13 cellular contexts compared by ENCODE assay signal in genomic region chr17:50205111-50205821, GRCh38. TPM values are rescaled to one million over a fixed set of nuclear protein-coding genes. Genes with fewer than 3 reads are reported as not detected.
DNase-seq lines count a peak whose midpoint lies in the region; ATAC-seq, FAIRE-seq and TF ChIP-seq lines count a peak whose summit lies in the region.
"Had no signal": no experiment of that assay in that cellular context is flagged by ENCODE, and none has a peak within 500 bp of the region (broad histone marks: within the 10 kb centered on the region; RNA-seq: fewer than 3 reads in every experiment).

No MANE protein-coding gene starts in this region.

- H3K9ac ChIP-seq in H1 (replicated peaks in 1 of 4; ENCODE audit: extremely low read depth in 1 of 4, low read depth in 3 of 4, low read length in 3 of 4) (no peak overlapping the region), mucosa of rectum (ENCODE audit: low read depth in 1 of 2, low read length in 2 of 2) (no peak overlapping the region)
- H3K9ac ChIP-seq: KMS-11 had no signal

- CTCF ChIA-PET in H1 (lab: Charles Lee; ENCODE audit: partially characterized antibody) = interaction anchor here (0.8 to 24.4 kb wide), 10 partner anchors 9 to 156 kb away, joined by 3 to 1349 read pairs (median 4); partner anchors contain the start of gene TMEM92
- CTCF ChIA-PET in A673 (lab: Charles Lee) = interaction anchor here (0.5 to 2.0 kb wide), 3 partner anchors 13 to 93 kb away, joined by 3 to 7 read pairs (median 5); no protein-coding TSS in a partner anchor

- peak overlapping the region; percentile 100 for H3K27ac Mint-ChIP-seq in HFFc6
- no peak overlapping the region for H3K27ac Mint-ChIP-seq in activated T-cell treated with anti-CD3 and anti-CD28 coated beads, Interleukin-2, amount 50 U/mL, for 72 hours
- H3K27ac Mint-ChIP-seq: activated CD8-positive, alpha-beta T cell treated with anti-CD3 and anti-CD28 coated beads for 36 hours; activated naive CD4-positive, alpha-beta T cell treated with anti-CD3 and anti-CD28 coated beads, Interleukin-2, amount 50 U/mL, for 24 hours; T-helper 17 cell had no signal

- BruUV-seq in A673 (replicated peaks; lab: Mats Ljungman, UMichigan) = no TSS peak

- H3K4ac ChIP-seq in H1 (replicated peaks; ENCODE audit: insufficient read length, low read depth, low read length) = no peak overlapping the region

- POLR2A ChIA-PET in H1 (lab: Charles Lee; ENCODE audit: partially characterized antibody) = interaction anchor here (0.7 to 1.7 kb wide), 4 partner anchors 15 to 144 kb away, joined by 3 to 5 read pairs (median 4); partner anchors contain the start of gene SGCA
- POLR2A ChIA-PET in A673 (lab: Charles Lee; ENCODE audit: low non-redundant PET) = interaction anchor here (0.8 kb wide), 1 partner anchor 44 kb away, joined by 3 read pairs; no protein-coding TSS in a partner anchor

- peaks cover 87% of the 10 kb centered on the region for H3K4me1 Mint-ChIP-seq in HFFc6 (ENCODE audit: low read depth)
- H3K4me1 Mint-ChIP-seq in activated T-cell treated with anti-CD3 and anti-CD28 coated beads, Interleukin-2, amount 50 U/mL, for 72 hours (ENCODE audit: low read depth) = peaks cover 12% of the 10 kb centered on the region

- TF ChIP-seq POLR2A in H1 (IDR thresholded peaks at IDR 0.05; ENCODE audit: control extremely low read depth in 1 of 2, low read depth in 2 of 2, low read length in 2 of 2) = no peak
- no peak for TF ChIP-seq POLR2A in suprapubic skin (IDR thresholded peaks at IDR 0.05)

- intact Hi-C loops in A673 (cut with micrococcal nuclease; ENCODE audit: unreplicated experiment) = no loop called here

- no peak overlapping the region for H2BK20ac ChIP-seq in H1 (ENCODE audit: low read length)

- H3K4me3 ChIP-seq in H1 (ENCODE audit: extremely low read depth in 1 of 4, insufficient read depth in 2 of 4, low read depth in 3 of 4, low read length in 4 of 4) (no peak overlapping the region), mucosa of rectum (ENCODE audit: low read length in 2 of 2) (no peak overlapping the region), suprapubic skin (no peak overlapping the region), A673 (ENCODE audit: low read depth, low read length, poor library complexity, severe bottlenecking) (no peak overlapping the region)

- peak overlapping the region; percentile 48; the same call in 1 of the 2 replicates for H3K18ac ChIP-seq in H1 (ENCODE audit: extremely low read depth, low read length)

- H3K9me3 ChIP-seq in H1 (ENCODE audit: insufficient read depth in 2 of 2, low read depth in 1 of 2, low read length in 1 of 2) (no peaks in the 10 kb centered on the region), mucosa of rectum (ENCODE audit: control insufficient read depth in 2 of 2, low read length in 2 of 2) (no peaks in the 10 kb centered on the region), suprapubic skin (no peaks in the 10 kb centered on the region), A673 (ENCODE audit: low read depth, low read length, poor library complexity, severe bottlenecking) (no peaks in the 10 kb centered on the region)

- TF ChIP-seq EP300 in H1 (IDR thresholded peaks at IDR 0.05; ENCODE audit: borderline replicate concordance in 1 of 2, low read depth in 2 of 2, low read length in 2 of 2) = no peak
- TF ChIP-seq EP300 in suprapubic skin (IDR thresholded peaks at IDR 0.05) = no peak

- H2BK15ac ChIP-seq in H1 (ENCODE audit: low read length) = peak overlapping the region; percentile 61; the same call in 1 of the 2 replicates

- peaks cover 0 to 29% (median 15%) of the 10 kb centered on the region in 4 experiments; a peak in 5 of 7 replicates for H3K27me3 ChIP-seq in H1 (replicated peaks in 1 of 4; ENCODE audit: control insufficient read depth in 3 of 4, extremely low read depth in 1 of 4, insufficient read depth in 3 of 4, low read length in 3 of 4)
- H3K27me3 ChIP-seq in mucosa of rectum (ENCODE audit: control insufficient read depth in 2 of 2, insufficient read depth in 2 of 2, low read length in 2 of 2) = peaks cover 11 to 41% of the 10 kb centered on the region in 2 donors
- peaks cover 32% of the 10 kb centered on the region for H3K27me3 ChIP-seq in suprapubic skin
- peaks cover 19% of the 10 kb centered on the region for H3K27me3 ChIP-seq in A673 (replicated peaks; ENCODE audit: insufficient read depth, low read depth, low read length, poor library complexity)

- H3K4me2 ChIP-seq in H1 (ENCODE audit: insufficient read depth in 1 of 2, low read depth in 2 of 2, low read length in 2 of 2) = no peak overlapping the region
- H3K4me2 ChIP-seq: KMS-11 had no signal

- H3K36me3 ChIP-seq in H1 (ENCODE audit: control insufficient read depth in 2 of 4, insufficient read depth in 4 of 4, low read length in 3 of 4) (no peaks in the 10 kb centered on the region), mucosa of rectum (ENCODE audit: control insufficient read depth in 2 of 2, insufficient read depth in 2 of 2, low read length in 2 of 2) (no peaks in the 10 kb centered on the region), suprapubic skin (no peaks in the 10 kb centered on the region), A673 (ENCODE audit: insufficient read depth, low read length, poor library complexity, severe bottlenecking) (no peaks in the 10 kb centered on the region)

- no peak overlapping the region for H2BK120ac ChIP-seq in H1 (replicated peaks; ENCODE audit: low read depth, low read length)

- no peak for ATAC-seq in activated T-cell treated with anti-CD3 and anti-CD28 coated beads, Interleukin-2, amount 50 U/mL, for 72 hours (replicated peaks in 1 of 2)
- ATAC-seq in HG03097 (IDR thresholded peaks at IDR 0.05; ENCODE audit: low FRiP score, unreplicated experiment) = no peak
- ATAC-seq: activated CD8-positive, alpha-beta T cell treated with anti-CD3 and anti-CD28 coated beads for 36 hours; T-helper 17 cell had no signal

- TF ChIP-seq RAD21 in H1 (IDR thresholded peaks at IDR 0.05 in 1 of 2, conservative IDR thresholded peaks at IDR 0.05 in 1 of 2; ENCODE audit: low read depth in 2 of 2, low read length in 2 of 2) = no peak

- H3K27ac ChIP-seq in H1 (ENCODE audit: low read depth, low read length) = no peak overlapping the region
- peak overlapping the region; percentile 32 to 35 for H3K27ac ChIP-seq in mucosa of rectum (ENCODE audit: low read depth in 2 of 2, low read length in 2 of 2)
- H3K27ac ChIP-seq in suprapubic skin = peak overlapping the region; percentile 75
- H3K27ac ChIP-seq in A673 (ENCODE audit: low read depth, low read length, poor library complexity, severe bottlenecking) = no peak overlapping the region
- H3K27ac ChIP-seq: KMS-11 had no signal

- no peak overlapping the region for H3K23ac ChIP-seq in H1 (ENCODE audit: insufficient read length)

- 0 out of 2 replicates have a peak overlapping the region, but pooled peaks have one; percentile 12 for H2BK5ac ChIP-seq in H1 (ENCODE audit: low read depth, low read length)

- no peak overlapping the region for H2AK5ac ChIP-seq in H1 (ENCODE audit: low read depth, low read length)

- H3K56ac ChIP-seq in H1 (replicated peaks; ENCODE audit: insufficient read length, low read depth, low read length) = no peak overlapping the region

- no peak overlapping the region for H3K14ac ChIP-seq in H1 (ENCODE audit: insufficient read length)

- TF ChIP-seq CTCF in HFFc6 (IDR thresholded peaks at IDR 0.05) (no peak), H1 (IDR thresholded peaks at IDR 0.05; ENCODE audit: control extremely low read depth in 1 of 3, insufficient read depth in 1 of 3, low read depth in 1 of 3, low read length in 3 of 3) (no peak), suprapubic skin (IDR thresholded peaks at IDR 0.05) (no peak), A673 (conservative IDR thresholded peaks at IDR 0.05; ENCODE audit: low read depth, low read length) (no peak)

- peaks cover 13% of the 10 kb centered on the region for H3K36me3 Mint-ChIP-seq in HFFc6 (ENCODE audit: low read depth)
- no peaks in the 10 kb centered on the region for H3K36me3 Mint-ChIP-seq in activated T-cell treated with anti-CD3 and anti-CD28 coated beads, Interleukin-2, amount 50 U/mL, for 72 hours (ENCODE audit: insufficient read depth in 2 of 2)
- H3K36me3 Mint-ChIP-seq: activated naive CD4-positive, alpha-beta T cell treated with anti-CD3 and anti-CD28 coated beads, Interleukin-2, amount 50 U/mL, for 24 hours had no signal

- 83% methylated on average over 9 of the region's 9 CpGs; no CpG with 5 or more reads in 1 of the 2 experiments for WGBS in H1 (ENCODE audit: extremely low coverage in 1 of 2, insufficient coverage in 1 of 2, insufficient read length in 1 of 2, insufficient replicate concordance in 2 of 2, low coverage in 1 of 2, low lambda C conversion rate in 2 of 2, missing lambda C conversion rate in 1 of 2), 2 experiments
- 50% methylated on average over 9 of the region's 9 CpGs for WGBS in suprapubic skin

- DNase-seq in HFFc6 (peak; percentile 56), H1 (ENCODE audit: low read depth in 1 of 2, low spot score in 2 of 2) (peak in 1 of 2 experiments; percentile 41), suprapubic skin (ENCODE audit: low spot score in 2 of 2) (no peak), NCI-H128 (lab: John Stamatoyannopoulos, UW; ENCODE audit: unreplicated experiment) (no peak), A673 (ENCODE audit: low spot score) (no peak)
- no peak for DNase-seq in activated T-cell treated with anti-CD3 and anti-CD28 coated beads, Interleukin-2, amount 50 U/mL, for 72 hours
- DNase-seq: activated CD8-positive, alpha-beta T cell treated with anti-CD3 and anti-CD28 coated beads for 36 hours; NCI-H2029; T-helper 17 cell had no signal

- no peak overlapping the region for H2AFZ ChIP-seq in H1 (ENCODE audit: low read length)

- peaks cover 10% of the 10 kb centered on the region for H3K9me3 Mint-ChIP-seq in HFFc6
- H3K9me3 Mint-ChIP-seq in activated T-cell treated with anti-CD3 and anti-CD28 coated beads, Interleukin-2, amount 50 U/mL, for 72 hours = no peaks in the 10 kb centered on the region
- H3K9me3 Mint-ChIP-seq: activated CD8-positive, alpha-beta T cell treated with anti-CD3 and anti-CD28 coated beads for 36 hours; activated naive CD4-positive, alpha-beta T cell treated with anti-CD3 and anti-CD28 coated beads, Interleukin-2, amount 50 U/mL, for 24 hours had no signal

- 0 out of 2 replicates have a peak overlapping the region, but pooled peaks have one; percentile 77 for H2BK12ac ChIP-seq in H1 (ENCODE audit: low read depth, low read length)

- H3K23me2 ChIP-seq in H1 (ENCODE audit: low read depth, low read length) = peaks cover 6% of the 10 kb centered on the region; the same call in 1 of the 2 replicates

- no peaks in the 10 kb centered on the region for H4K20me1 ChIP-seq in H1 (replicated peaks in 1 of 2; ENCODE audit: control insufficient read depth in 1 of 2, insufficient read depth in 2 of 2, low read length in 2 of 2)

- H4K5ac ChIP-seq in H1 (ENCODE audit: insufficient read length, low read depth, low read length) = no peak overlapping the region

- peak overlapping the region; percentile 38 for H4K91ac ChIP-seq in H1 (replicated peaks; ENCODE audit: insufficient read length, low read length)

- H3K79me2 ChIP-seq in H1 (ENCODE audit: control insufficient read depth in 1 of 2, insufficient read depth in 2 of 2, low read length in 2 of 2) = no peaks in the 10 kb centered on the region

- no peaks in the 10 kb centered on the region for H3K79me1 ChIP-seq in H1 (ENCODE audit: low read depth, low read length)

- no peak for FAIRE-seq in H1 (lab: Jason Lieb, UNC)

- peak overlapping the region; percentile 82 for H3K4me3 Mint-ChIP-seq in HFFc6
- no peak overlapping the region for H3K4me3 Mint-ChIP-seq in activated T-cell treated with anti-CD3 and anti-CD28 coated beads, Interleukin-2, amount 50 U/mL, for 72 hours
- H3K4me3 Mint-ChIP-seq: activated CD8-positive, alpha-beta T cell treated with anti-CD3 and anti-CD28 coated beads for 36 hours; activated naive CD4-positive, alpha-beta T cell treated with anti-CD3 and anti-CD28 coated beads, Interleukin-2, amount 50 U/mL, for 24 hours; T-helper 17 cell had no signal

- H3K4me1 ChIP-seq in H1 (replicated peaks in 1 of 4; ENCODE audit: control insufficient read depth in 3 of 4, insufficient read depth in 4 of 4, low read length in 3 of 4) = peaks cover 15 to 30% (median 23%) of the 10 kb centered on the region in 4 experiments
- peaks cover 8 to 13% of the 10 kb centered on the region in 2 donors for H3K4me1 ChIP-seq in mucosa of rectum (ENCODE audit: control insufficient read depth in 2 of 2, insufficient read depth in 2 of 2, low read length in 2 of 2)
- peaks cover 66% of the 10 kb centered on the region for H3K4me1 ChIP-seq in suprapubic skin
- H3K4me1 ChIP-seq in A673 (ENCODE audit: insufficient read depth, low read length, poor library complexity, severe bottlenecking) = peaks cover 24% of the 10 kb centered on the region

- H4K8ac ChIP-seq in H1 (ENCODE audit: extremely low read depth, insufficient read depth, low read length) = no peak overlapping the region

- H3K27me3 Mint-ChIP-seq in HFFc6 (ENCODE audit: insufficient read depth) = peaks cover 17% of the 10 kb centered on the region
- peaks cover 71% of the 10 kb centered on the region for H3K27me3 Mint-ChIP-seq in activated T-cell treated with anti-CD3 and anti-CD28 coated beads, Interleukin-2, amount 50 U/mL, for 72 hours (ENCODE audit: low read depth)

RNA-seq across cellular contexts. Expression of gene COL1A1, which starts 3.8 kb away (rescaled TPM):
- total RNA-seq in HFFc6 (2021; fragmentation: NEBNext Ultra II Directional; extraction: Animal tissue kit (Norgen Biotek cat#: 25700)) = 1,000 to 10,000 TPM; 4,948 to 7,804 (median 5,240) TPM
- total RNA-seq in H1 (2021; fragmentation: NEBNext Ultra II Directional; extraction: Animal tissue kit (Norgen Biotek cat#: 25700)) = 80.4 and 88.1 TPM in 2 replicates
- 14.1 and 27.3 TPM in 2 replicates for polyA plus RNA-seq in H1 (2011; rRNA removed)
- 9.3 TPM for polyA plus RNA-seq in H1 (2011; cell fraction: cytosol; rRNA removed)
- 112 TPM for polyA plus RNA-seq in H1 (2011; cell fraction: nucleus; rRNA removed)
- polyA plus RNA-seq in H1 (2012, experiment 1 of 2) = 59.0 to 109 TPM (median 93.2 TPM) in 4 replicates
- 56.3 TPM for polyA plus RNA-seq in H1 (2012, experiment 2 of 2)
- polyA plus RNA-seq in H1 (2013, experiment 1 of 2) = 109 TPM
- polyA plus RNA-seq in H1 (2013, experiment 2 of 2) = 85.3 TPM
- polyA minus RNA-seq in H1 (2011; rRNA and poly(A)+ RNA removed) = 50.2 and 51.4 TPM in 2 replicates
- 33.6 TPM for polyA minus RNA-seq in H1 (2011; cell fraction: cytosol; rRNA and poly(A)+ RNA removed)
- polyA minus RNA-seq in H1 (2011; cell fraction: nucleus; rRNA and poly(A)+ RNA removed) = 122 TPM
- total RNA-seq in suprapubic skin (10 to 100 TPM; 19.2 to 56.8 (median 33.1) TPM), A673 (2021) (24.6 and 44.7 TPM in 2 replicates)
- total RNA-seq in activated T-cell treated with anti-CD3 and anti-CD28 coated beads, Interleukin-2, amount 50 U/mL, for 72 hours = 10 to 100 TPM in 1 of 2 donors, 1 to 10 TPM in 1; 9.8 to 10.3 TPM

RNA-seq across cellular contexts. Expression of gene SGCA, which starts 39.5 kb away (rescaled TPM):
- total RNA-seq in HFFc6 (2021; fragmentation: NEBNext Ultra II Directional; extraction: Animal tissue kit (Norgen Biotek cat#: 25700)) = under 1 TPM; 0.28 to 0.91 (median 0.76) TPM
- not detected in 2 replicates for total RNA-seq in H1 (2021; fragmentation: NEBNext Ultra II Directional; extraction: Animal tissue kit (Norgen Biotek cat#: 25700))
- polyA plus RNA-seq in H1 (2011; rRNA removed) = 0.12 and 0.36 TPM in 2 replicates
- polyA plus RNA-seq in H1 (2011; cell fraction: cytosol; rRNA removed) = 0.18 TPM
- 0.27 TPM for polyA plus RNA-seq in H1 (2011; cell fraction: nucleus; rRNA removed)
- 0.31 to 0.65 TPM in 2 of 4 replicates, not detected in the others for polyA plus RNA-seq in H1 (2012, experiment 1 of 2)
- polyA plus RNA-seq in H1 (2012, experiment 2 of 2) = 0.43 TPM
- polyA plus RNA-seq in H1 (2013, experiment 1 of 2) = 0.36 TPM
- polyA plus RNA-seq in H1 (2013, experiment 2 of 2) = 0.33 TPM
- polyA minus RNA-seq in H1 (2011; rRNA and poly(A)+ RNA removed) = not detected in 2 replicates
- polyA minus RNA-seq in H1 (2011; cell fraction: cytosol; rRNA and poly(A)+ RNA removed) = not detected
- polyA minus RNA-seq in H1 (2011; cell fraction: nucleus; rRNA and poly(A)+ RNA removed) = not detected
- total RNA-seq in suprapubic skin (1 to 10 TPM; 2.1 to 5.8 (median 4.0) TPM), A673 (2021) (not detected in 2 replicates)
- total RNA-seq in activated T-cell treated with anti-CD3 and anti-CD28 coated beads, Interleukin-2, amount 50 U/mL, for 72 hours = 1 to 10 TPM; 1.7 to 2.3 TPM
- total RNA-seq: T-helper 17 cell had no signal

RNA-seq across cellular contexts. Expression of gene PPP1R9B, which starts 54.8 kb away (rescaled TPM):
- total RNA-seq in HFFc6 (2021; fragmentation: NEBNext Ultra II Directional; extraction: Animal tissue kit (Norgen Biotek cat#: 25700)) = 10 to 100 TPM; 66.4 to 78.5 (median 68.7) TPM
- total RNA-seq in H1 (2021; fragmentation: NEBNext Ultra II Directional; extraction: Animal tissue kit (Norgen Biotek cat#: 25700)) = 13.1 and 14.1 TPM in 2 replicates
- polyA plus RNA-seq in H1 (2011; rRNA removed) = 5.2 and 6.1 TPM in 2 replicates
- 6.2 TPM for polyA plus RNA-seq in H1 (2011; cell fraction: cytosol; rRNA removed)
- polyA plus RNA-seq in H1 (2011; cell fraction: nucleus; rRNA removed) = 11.6 TPM
- polyA plus RNA-seq in H1 (2012, experiment 1 of 2) = 13.3 to 16.7 TPM (median 15.0 TPM) in 4 replicates
- polyA plus RNA-seq in H1 (2012, experiment 2 of 2) = 9.9 TPM
- polyA plus RNA-seq in H1 (2013, experiment 1 of 2) = 6.4 TPM
- 6.6 TPM for polyA plus RNA-seq in H1 (2013, experiment 2 of 2)
- polyA minus RNA-seq in H1 (2011; rRNA and poly(A)+ RNA removed) = 3.9 and 6.5 TPM in 2 replicates
- 7.4 TPM for polyA minus RNA-seq in H1 (2011; cell fraction: cytosol; rRNA and poly(A)+ RNA removed)
- polyA minus RNA-seq in H1 (2011; cell fraction: nucleus; rRNA and poly(A)+ RNA removed) = 6.0 TPM
- 10 to 100 TPM; 21.5 to 26.2 (median 23.7) TPM for total RNA-seq in suprapubic skin
- total RNA-seq in A673 (2021) = 61.3 and 68.4 TPM in 2 replicates
- 100 to 1,000 TPM; 111 to 128 TPM for total RNA-seq in activated T-cell treated with anti-CD3 and anti-CD28 coated beads, Interleukin-2, amount 50 U/mL, for 72 hours

Comparison
In these comparisons a context has a peak if more than half of its experiments do, and no peak if none do; other contexts are left out.
1. H3K27ac ChIP-seq: peak in mucosa of rectum (2 of 2) and suprapubic skin (single experiment); none in H1 (single experiment) and A673 (single experiment).
2. RNA of gene COL1A1, which starts 3.8 kb away (total RNA-seq): 4,948 to 7,804 TPM in HFFc6; 80.4 to 88.1 TPM in H1, 19.2 to 56.8 TPM in suprapubic skin, 24.6 to 44.7 TPM in A673 and 9.8 to 10.3 TPM in activated T-cell treated with anti-CD3 and anti-CD28 coated beads, Interleukin-2, amount 50 U/mL, for 72 hours; every median in the first group is over 10 times any median in the second.